ENCODE assay signal across 14 cellular contexts in the genomic region with DNA sequence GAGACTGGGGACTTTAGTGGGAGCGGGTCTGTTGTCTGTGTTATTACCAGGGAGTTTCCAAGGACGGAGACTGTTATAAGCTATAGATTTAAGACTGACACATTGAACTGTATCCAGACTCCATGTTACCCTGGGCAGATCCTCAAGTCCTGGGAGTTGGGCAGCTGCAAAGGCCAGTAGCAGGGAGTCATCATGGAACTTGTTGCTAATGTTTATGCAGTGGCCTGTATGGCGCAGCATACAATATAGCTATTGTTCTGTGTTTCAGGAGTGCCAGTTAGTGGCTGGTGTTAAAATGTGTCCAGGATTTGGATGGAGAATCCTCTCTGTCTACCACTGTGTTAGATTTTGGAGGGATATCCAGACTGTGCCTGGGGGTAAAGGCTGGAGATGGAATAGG. TPM values are rescaled to one million over a fixed set of nuclear protein-coding genes. Genes with fewer than 3 reads are reported as not detected.
"Had no signal": no experiment of that assay in that cellular context is flagged by ENCODE, and none has a peak within 500 bp of the region (broad histone marks: within the 10 kb centered on the region; RNA-seq: fewer than 3 reads in every experiment).

No MANE protein-coding gene starts in this region.

- H3K4me1 Mint-ChIP-seq: activated CD4-positive, alpha-beta T cell treated with anti-CD3 and anti-CD28 coated beads, Interleukin-2, amount 10 ng/mL, durations not matched to agents 7 days and 5 days; activated naive CD8-positive, alpha-beta T cell treated with anti-CD3 and anti-CD28 coated beads for 36 hours; naive thymus-derived CD8-positive, alpha-beta T cell had no signal

- H3K9me3 Mint-ChIP-seq: activated CD4-positive, alpha-beta T cell treated with anti-CD3 and anti-CD28 coated beads, Interleukin-2, amount 10 ng/mL, durations not matched to agents 7 days and 5 days; activated naive CD8-positive, alpha-beta T cell treated with anti-CD3 and anti-CD28 coated beads for 36 hours; T-helper 2 cell treated with Interferon-gamma antibody and Interleukin-4, amounts not matched to agents 5 μg/mL and 100 μg/mL, for 36 hours had no signal

- H3K36me3 Mint-ChIP-seq: activated naive CD8-positive, alpha-beta T cell treated with anti-CD3 and anti-CD28 coated beads for 36 hours; naive thymus-derived CD8-positive, alpha-beta T cell had no signal

- H3K4me3 Mint-ChIP-seq: activated CD4-positive, alpha-beta T cell treated with anti-CD3 and anti-CD28 coated beads, Interleukin-2, amount 10 ng/mL, durations not matched to agents 7 days and 5 days; activated naive CD8-positive, alpha-beta T cell treated with anti-CD3 and anti-CD28 coated beads for 36 hours; naive thymus-derived CD8-positive, alpha-beta T cell; T-helper 2 cell treated with Interferon-gamma antibody and Interleukin-4, amounts not matched to agents 5 μg/mL and 100 μg/mL, for 36 hours had no signal

- ATAC-seq: gastrocnemius medialis; left lobe of liver; mucosa of descending colon; naive thymus-derived CD8-positive, alpha-beta T cell had no signal

- H3K27ac Mint-ChIP-seq: activated CD4-positive, alpha-beta T cell treated with anti-CD3 and anti-CD28 coated beads, Interleukin-2, amount 10 ng/mL, durations not matched to agents 7 days and 5 days; activated naive CD8-positive, alpha-beta T cell treated with anti-CD3 and anti-CD28 coated beads for 36 hours; T-helper 2 cell treated with Interferon-gamma antibody and Interleukin-4, amounts not matched to agents 5 μg/mL and 100 μg/mL, for 36 hours had no signal

- DNase-seq: activated CD4-positive, alpha-beta T cell treated with anti-CD3 and anti-CD28 coated beads, Interleukin-2, amount 10 ng/mL, durations not matched to agents 7 days and 5 days; activated gamma-delta T cell treated with Interleukin-2 at 50 U/mL for 16 hours; activated naive CD8-positive, alpha-beta T cell treated with anti-CD3 and anti-CD28 coated beads for 36 hours; brain microvascular endothelial cell; dermis blood vessel endothelial cell; gastrocnemius medialis; islet precursor cell; mucosa of descending colon; naive thymus-derived CD8-positive, alpha-beta T cell; stimulated activated CD4-positive, alpha-beta T cell treated with anti-CD3 and anti-CD28 coated beads, Interleukin-2, amount 100 ng/mL, for 48 hours; stimulated activated naive CD4-positive, alpha-beta T cell; trophoblast cell had no signal

RNA-seq across cellular contexts. Expression of gene SMOC1, which starts 31.7 kb away (rescaled TPM):
- total RNA-seq: activated CD4-positive, alpha-beta T cell treated with anti-CD3 and anti-CD28 coated beads, Interleukin-2, amount 10 ng/mL, durations not matched to agents 7 days and 5 days; activated naive CD8-positive, alpha-beta T cell treated with anti-CD3 and anti-CD28 coated beads for 36 hours; naive thymus-derived CD8-positive, alpha-beta T cell had no signal
- polyA plus RNA-seq: naive thymus-derived CD8-positive, alpha-beta T cell had no signal
